9 cellular contexts compared by ENCODE assay signal in genomic region chrX:79366556-79366887, GRCh38. TPM values are rescaled to one million over a fixed set of nuclear protein-coding genes. Genes with fewer than 3 reads are reported as not detected.
DNase-seq lines count a peak whose midpoint lies in the region; ATAC-seq, FAIRE-seq and TF ChIP-seq lines count a peak whose summit lies in the region.
"Had no signal": no experiment of that assay in that cellular context is flagged by ENCODE, and none has a peak within 500 bp of the region (broad histone marks: within the 10 kb centered on the region; RNA-seq: fewer than 3 reads in every experiment).

No MANE protein-coding gene starts in this region.

- no peaks in the 10 kb centered on the region for H3K9me3 ChIP-seq in A549

- H3K27ac Mint-ChIP-seq in activated T-helper 2 cell treated with anti-CD3 and anti-CD28 coated beads, Interferon-gamma antibody, Interleukin-2, Interleukin-4, amounts not matched to agents 10 μg/mL and 5 μg/mL and 100 μg/mL, durations not matched to agents 14 hours and 24 hours and 36 hours = peak overlapping the region; percentile 92
- peak overlapping the region; percentile 97 for H3K27ac Mint-ChIP-seq in memory B cell

- H3K4me3 ChIP-seq in A549 = no peak overlapping the region; the same call in 2 of the 3 replicates

- no peaks in the 10 kb centered on the region for H3K27me3 Mint-ChIP-seq in activated T-helper 2 cell treated with anti-CD3 and anti-CD28 coated beads, Interferon-gamma antibody, Interleukin-2, Interleukin-4, amounts not matched to agents 10 μg/mL and 5 μg/mL and 100 μg/mL, durations not matched to agents 14 hours and 24 hours and 36 hours (ENCODE audit: low read depth)
- H3K27me3 Mint-ChIP-seq in memory B cell = no peaks in the 10 kb centered on the region

- H3K4me1 Mint-ChIP-seq in activated T-helper 2 cell treated with anti-CD3 and anti-CD28 coated beads, Interferon-gamma antibody, Interleukin-2, Interleukin-4, amounts not matched to agents 10 μg/mL and 5 μg/mL and 100 μg/mL, durations not matched to agents 14 hours and 24 hours and 36 hours (ENCODE audit: low read depth) = peaks cover 36% of the 10 kb centered on the region
- peaks cover 11% of the 10 kb centered on the region for H3K4me1 Mint-ChIP-seq in memory B cell

- POLR2A ChIA-PET in A549 (lab: Yijun Ruan, JAX) = no interaction called here

- DNase-seq in A549 (ENCODE audit: low read depth in 1 of 2, low spot score in 1 of 2) (no peak), memory B cell (ENCODE audit: low spot score in 2 of 2) (no peak), A172 (ENCODE audit: low spot score) (no peak), occipital lobe (lab: John Stamatoyannopoulos, UW) (no peak)
- DNase-seq in activated T-helper 2 cell treated with anti-CD3 and anti-CD28 coated beads, Interferon-gamma antibody, Interleukin-2, Interleukin-4, amounts not matched to agents 10 μg/mL and 5 μg/mL and 100 μg/mL, durations not matched to agents 14 hours and 24 hours and 36 hours (ENCODE audit: low spot score) = no peak

- no peak overlapping the region for H3K27ac ChIP-seq in A549

- no peak for TF ChIP-seq CTCF in A549 (IDR thresholded peaks at IDR 0.05)

- H3K36me3 Mint-ChIP-seq in activated T-helper 2 cell treated with anti-CD3 and anti-CD28 coated beads, Interferon-gamma antibody, Interleukin-2, Interleukin-4, amounts not matched to agents 10 μg/mL and 5 μg/mL and 100 μg/mL, durations not matched to agents 14 hours and 24 hours and 36 hours (ENCODE audit: low read depth) = peaks cover 21% of the 10 kb centered on the region
- H3K36me3 Mint-ChIP-seq in memory B cell = peaks cover 13% of the 10 kb centered on the region

- TF ChIP-seq POLR2A in A549 (IDR thresholded peaks at IDR 0.05; ENCODE audit: low read length) = no peak

- WGBS in A549 (ENCODE audit: missing lambda C conversion rate) = 25% methylated on average over 1 of the region's 6 CpGs

- no peaks in the 10 kb centered on the region for H3K9me3 Mint-ChIP-seq in activated T-helper 2 cell treated with anti-CD3 and anti-CD28 coated beads, Interferon-gamma antibody, Interleukin-2, Interleukin-4, amounts not matched to agents 10 μg/mL and 5 μg/mL and 100 μg/mL, durations not matched to agents 14 hours and 24 hours and 36 hours
- H3K9me3 Mint-ChIP-seq in memory B cell = no peaks in the 10 kb centered on the region

- H3K4me2 ChIP-seq in A549 = peak overlapping the region; percentile 55

- intact Hi-C loops in activated T-helper 2 cell treated with anti-CD3 and anti-CD28 coated beads, Interferon-gamma antibody, Interleukin-2, Interleukin-4, amounts not matched to agents 10 μg/mL and 5 μg/mL and 100 μg/mL, durations not matched to agents 14 hours and 24 hours and 36 hours (cut with micrococcal nuclease) = loop anchor here (2.0 to 10.0 kb wide), 7 partner anchors 44 to 1042 kb away; partner anchors contain the start of genes CYSLTR1 and P2RY10

- peak overlapping the region; percentile 95 for H3K4me3 Mint-ChIP-seq in activated T-helper 2 cell treated with anti-CD3 and anti-CD28 coated beads, Interferon-gamma antibody, Interleukin-2, Interleukin-4, amounts not matched to agents 10 μg/mL and 5 μg/mL and 100 μg/mL, durations not matched to agents 14 hours and 24 hours and 36 hours (ENCODE audit: low read depth)
- H3K4me3 Mint-ChIP-seq in memory B cell = peak overlapping the region; percentile 92

- CTCF ChIA-PET in A549 (lab: Yijun Ruan, JAX) = interaction anchor here (0.8 to 1.0 kb wide), 2 partner anchors 9 to 11 kb away, joined by 3 to 4 read pairs; no protein-coding TSS in a partner anchor

- TF ChIP-seq EP300 in A549 (IDR thresholded peaks at IDR 0.05) = no peak

- TF ChIP-seq RAD21 in A549 (conservative IDR thresholded peaks at IDR 0.05 in 1 of 2, IDR thresholded peaks at IDR 0.05 in 1 of 2) = no peak

- FAIRE-seq in A549 (lab: Jason Lieb, UNC) = no peak

- no peak for ATAC-seq in A549
- peak; percentile 18 for ATAC-seq in GM21717 (IDR thresholded peaks at IDR 0.05; ENCODE audit: unreplicated experiment)
- peak; percentile 5 for ATAC-seq in memory B cell (ENCODE audit: low read depth)
- ATAC-seq in GM18907 (IDR thresholded peaks at IDR 0.05; ENCODE audit: unreplicated experiment) = no peak
- no peak for ATAC-seq in GM21367 (IDR thresholded peaks at IDR 0.05; ENCODE audit: unreplicated experiment)

- no peaks in the 10 kb centered on the region for H3K4me1 ChIP-seq in A549

TF ChIP-seq in A549, 52 proteins besides CTCF, POLR2A, EP300 and RAD21:
- TF ChIP-seq BCL3 (IDR thresholded peaks at IDR 0.05) (no peak), ESRRA (IDR thresholded peaks at IDR 0.05; ENCODE audit: borderline replicate concordance, low read length) (no peak), HDAC2 (IDR thresholded peaks at IDR 0.05) (no peak), RNF2 (IDR thresholded peaks at IDR 0.05; ENCODE audit: borderline replicate concordance, low read depth) (no peak), NR3C1 (IDR thresholded peaks at IDR 0.05) (no peak), TP53 (CRISPR knock-in tag; IDR thresholded peaks at IDR 0.05) (no peak), KDM5A (IDR thresholded peaks at IDR 0.05) (no peak), E2F6 (IDR thresholded peaks at IDR 0.05; ENCODE audit: borderline replicate concordance, low read depth) (no peak), CHD4 (IDR thresholded peaks at IDR 0.05; ENCODE audit: borderline replicate concordance) (no peak)
TF ChIP-seq in A549: peak in this region for 0.

RNA-seq across cellular contexts. Expression of gene ITM2A, which starts 0.6 kb away (rescaled TPM):
- polyA plus RNA-seq in A549 (2011; rRNA removed) (0.50 and 0.68 TPM in 2 replicates), A549 (2017; fragmentation: RNase III; extraction: RNeasy Plus Mini Kit Qiagen cat#74134 plus additional on column Dnase treatment) (0.11 to 0.13 TPM in 2 of 3 replicates, not detected in the other)
- polyA plus RNA-seq in A549 (2012; cell fraction: cytosol; rRNA removed) = 0.06 and 0.13 TPM in 2 replicates
- polyA plus RNA-seq in A549 (2012; cell fraction: nucleus; rRNA removed) = 0.05 TPM in 1 of 2 replicates, not detected in the other
- polyA minus RNA-seq in A549 (2011; rRNA and poly(A)+ RNA removed) = 0.15 and 0.45 TPM in 2 replicates
- total RNA-seq in activated T-helper 2 cell treated with anti-CD3 and anti-CD28 coated beads, Interferon-gamma antibody, Interleukin-2, Interleukin-4, amounts not matched to agents 10 μg/mL and 5 μg/mL and 100 μg/mL, durations not matched to agents 14 hours and 24 hours and 36 hours = 138 and 142 TPM in 2 replicates
- not detected in 2 replicates for total RNA-seq in A172 (2014; rRNA removed; shearing (Covaris generic))
- 64.3 TPM for total RNA-seq in occipital lobe
- total RNA-seq: Daoy had no signal

Comparison
In these comparisons a context has a peak if more than half of its experiments do, and no peak if none do; other contexts are left out.
1. ATAC-seq: peak in GM21717 (single experiment) and memory B cell (single experiment); none in A549 (0 of 2), GM18907 (single experiment) and GM21367 (single experiment).
2. RNA of gene ITM2A, which starts 0.6 kb away (total RNA-seq): 138 to 142 TPM in activated T-helper 2 cell treated with anti-CD3 and anti-CD28 coated beads, Interferon-gamma antibody, Interleukin-2, Interleukin-4, amounts not matched to agents 10 μg/mL and 5 μg/mL and 100 μg/mL, durations not matched to agents 14 hours and 24 hours and 36 hours and 64.3 TPM in occipital lobe (single experiment); not detected in A172; every median in the first group is over 10 times any median in the second.